ENCODE assay signal across 11 cellular contexts in the genomic region with DNA sequence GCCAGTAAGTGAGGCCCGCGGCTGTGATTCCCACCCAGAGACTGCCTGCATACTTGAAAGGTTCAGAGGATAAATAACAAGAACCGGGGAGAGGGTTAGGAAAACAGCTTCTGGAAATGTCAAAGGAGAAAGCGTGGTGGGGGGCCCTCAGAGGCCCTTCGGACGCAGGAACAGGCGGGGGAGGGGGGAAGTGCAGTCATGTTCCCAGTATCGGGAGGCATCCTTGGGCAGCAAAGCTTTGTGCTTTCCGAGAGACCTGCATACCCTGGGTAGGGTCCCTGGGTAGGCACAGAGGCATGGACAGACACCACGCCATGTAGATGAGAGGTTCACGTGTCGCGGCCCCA. TPM values are rescaled to one million over a fixed set of nuclear protein-coding genes. Genes with fewer than 3 reads are reported as not detected.
A peak's percentile ranks its signal among the peaks of the same experiment; 100 is the strongest.
DNase-seq lines count a peak whose midpoint lies in the region; ATAC-seq, FAIRE-seq and TF ChIP-seq lines count a peak whose summit lies in the region.
"Had no signal": no experiment of that assay in that cellular context is flagged by ENCODE, and none has a peak within 500 bp of the region (broad histone marks: within the 10 kb centered on the region; RNA-seq: fewer than 3 reads in every experiment).

No MANE protein-coding gene starts in this region.

- H3K79me2 ChIP-seq in hepatocyte, result no peaks in the 10 kb centered on the region

- H3K9me3 ChIP-seq in hepatocyte (ENCODE audit: low read depth) (no peaks in the 10 kb centered on the region), pancreas (no peaks in the 10 kb centered on the region)

- peak overlapping the region; percentile 96 for H3K4me2 ChIP-seq in hepatocyte

- no peak overlapping the region for H3K27ac Mint-ChIP-seq in activated naive CD8-positive, alpha-beta T cell treated with anti-CD3 and anti-CD28 coated beads for 36 hours

- H3K27ac ChIP-seq in hepatocyte (peak overlapping the region; percentile 72), pancreas (no peak overlapping the region)

- no peaks in the 10 kb centered on the region for H4K20me1 ChIP-seq in hepatocyte (ENCODE audit: insufficient read depth, poor library complexity, severe bottlenecking)

- peak overlapping the region; percentile 57 for H3K4me3 ChIP-seq in AG10803 (ENCODE audit: low read length)
- no peak overlapping the region for H3K4me3 ChIP-seq in hepatocyte
- peak overlapping the region; percentile 1 to 41 (median 16) for H3K4me3 ChIP-seq in pancreas

- peaks cover 32% of the 10 kb centered on the region for H3K27me3 Mint-ChIP-seq in activated naive CD8-positive, alpha-beta T cell treated with anti-CD3 and anti-CD28 coated beads for 36 hours

- 20% methylated on average over 12 of the region's 13 CpGs for WGBS in hepatocyte (ENCODE audit: low lambda C conversion rate, missing lambda C conversion rate)
- WGBS in pancreas, 2 donors, result 87% methylated on average over 13 of the region's 13 CpGs

- H3K4me1 Mint-ChIP-seq in activated naive CD8-positive, alpha-beta T cell treated with anti-CD3 and anti-CD28 coated beads for 36 hours, result no peaks in the 10 kb centered on the region

- H2AFZ ChIP-seq in hepatocyte, result no peak overlapping the region

- peak overlapping the region; percentile 57 for H3K4me3 Mint-ChIP-seq in activated naive CD8-positive, alpha-beta T cell treated with anti-CD3 and anti-CD28 coated beads for 36 hours

- H3K4me1 ChIP-seq in hepatocyte (ENCODE audit: insufficient read depth) (peaks cover 30% of the 10 kb centered on the region), pancreas (no peaks in the 10 kb centered on the region)

- DNase-seq in AG10803 (ENCODE audit: low read depth) (no peak), hepatocyte (ENCODE audit: low spot score) (no peak), pancreas (peak in 1 of 6 donors; percentile 34), NCI-H2107 (lab: John Stamatoyannopoulos, UW) (no peak), NCI-H524 treated with DMSO at 0.1 percent for 48 hours (lab: John Stamatoyannopoulos, UW) (no peak), NOMO-1 treated with DMSO at 0.1 percent for 48 hours (lab: John Stamatoyannopoulos, UW; ENCODE audit: unreplicated experiment) (no peak), left lobe of liver (ENCODE audit: low spot score) (no peak)
- DNase-seq in activated naive CD8-positive, alpha-beta T cell treated with anti-CD3 and anti-CD28 coated beads for 36 hours, result no peak
- DNase-seq: DND-41; stimulated activated CD4-positive, alpha-beta T cell treated with anti-CD3 and anti-CD28 coated beads, Interleukin-2, amount 100 ng/mL, for 24 hours had no signal

- TF ChIP-seq CTCF in AG10803 (conservative IDR thresholded peaks at IDR 0.05; ENCODE audit: low read length) (no peak), hepatocyte (IDR thresholded peaks at IDR 0.05; ENCODE audit: poor library complexity) (no peak), pancreas (IDR thresholded peaks at IDR 0.05) (no peak)

- H3K27me3 ChIP-seq in hepatocyte (no peaks in the 10 kb centered on the region), pancreas (no peaks in the 10 kb centered on the region)

- no peaks in the 10 kb centered on the region for H3K9me2 ChIP-seq in hepatocyte (replicated peaks; ENCODE audit: insufficient read depth)

- H3K36me3 Mint-ChIP-seq in activated naive CD8-positive, alpha-beta T cell treated with anti-CD3 and anti-CD28 coated beads for 36 hours, result no peaks in the 10 kb centered on the region

- intact Hi-C loops in pancreas (cut with DNase I), result no loop called here

- FAIRE-seq in pancreas (lab: Jason Lieb, UNC), result no peak
- FAIRE-seq: colon had no signal

- H3K36me3 ChIP-seq in hepatocyte (replicated peaks; ENCODE audit: insufficient read depth, low read depth), result no peaks in the 10 kb centered on the region
- H3K36me3 ChIP-seq in pancreas, result peaks cover 0 to 33% (median 0%) of the 10 kb centered on the region in 3 donors

- no peaks in the 10 kb centered on the region for H3K9me3 Mint-ChIP-seq in activated naive CD8-positive, alpha-beta T cell treated with anti-CD3 and anti-CD28 coated beads for 36 hours

- ATAC-seq in pancreas (no peak), left lobe of liver (no peak)

RNA-seq across cellular contexts. Expression of a gene that starts 21.4 kb away (rescaled TPM):
- under 1 TPM; 0.04 to 0.16 TPM for total RNA-seq in activated naive CD8-positive, alpha-beta T cell treated with anti-CD3 and anti-CD28 coated beads for 36 hours
- total RNA-seq in hepatocyte, result 5.2 and 11.0 TPM in 2 replicates
- polyA plus RNA-seq in hepatocyte, result 21.2 and 22.0 TPM in 2 replicates
- total RNA-seq in pancreas, result 10 to 100 TPM in 4 of 6 donors, 1 to 10 TPM in 2; 5.8 to 17.3 (median 13.2) TPM
- 10 to 100 TPM; 11.7 to 13.3 TPM for polyA plus RNA-seq in pancreas
- 0.65 TPM for total RNA-seq in left lobe of liver
